8 cellular contexts compared by ENCODE assay signal in the genomic region with DNA sequence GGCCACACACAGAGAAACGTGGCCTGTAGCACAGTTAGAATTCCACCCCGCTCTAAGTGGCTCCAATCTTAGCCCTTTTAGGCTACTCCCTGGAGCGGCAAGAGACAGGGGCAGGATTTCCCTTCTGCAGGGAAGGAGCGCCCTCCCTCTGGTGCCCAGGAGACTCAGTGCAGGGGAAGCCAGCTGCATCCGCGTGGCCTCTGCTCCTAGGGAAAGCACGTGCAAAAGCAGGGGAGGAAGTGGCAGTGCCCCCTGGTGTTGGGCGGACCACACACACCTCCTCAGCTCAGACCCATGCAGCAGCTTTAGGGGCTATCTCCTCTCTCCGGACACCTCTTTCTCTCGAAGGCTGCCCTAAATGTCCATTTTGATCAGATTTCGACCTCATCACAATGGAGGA. TPM values are rescaled to one million over a fixed set of nuclear protein-coding genes. Genes with fewer than 3 reads are reported as not detected.
A peak's percentile ranks its signal among the peaks of the same experiment; 100 is the strongest.
DNase-seq lines count a peak whose midpoint lies in the region; ATAC-seq, FAIRE-seq and TF ChIP-seq lines count a peak whose summit lies in the region.

No MANE protein-coding gene starts in this region.

- H3K36me3 ChIP-seq in gastrocnemius medialis: no peaks in the 10 kb centered on the region

- FAIRE-seq in D721Med (lab: Jason Lieb, UNC): no peak

- in situ Hi-C loops in gastrocnemius medialis (cut with MboI; ENCODE audit: low sequenced_read_pairs in 4 of 4): no loop called here

- ATAC-seq in HG03196 (IDR thresholded peaks at IDR 0.05; ENCODE audit: unreplicated experiment) (peak; percentile 74), gastrocnemius medialis (peak; percentile 12 to 56), GM18870 (IDR thresholded peaks at IDR 0.05; ENCODE audit: unreplicated experiment) (no peak), HG03159 (IDR thresholded peaks at IDR 0.05; ENCODE audit: unreplicated experiment) (no peak), HG03442 (IDR thresholded peaks at IDR 0.05; ENCODE audit: unreplicated experiment) (no peak)

- no peak for DNase-seq in D721Med (ENCODE audit: insufficient read length, low spot score)
- DNase-seq in fibroblast of the aortic adventitia (ENCODE audit: low read depth): no peak
- no peak for DNase-seq in gastrocnemius medialis

- peaks cover 7 to 17% (median 14%) of the 10 kb centered on the region in 3 donors for H3K27me3 ChIP-seq in gastrocnemius medialis

- no peak overlapping the region for H3K27ac ChIP-seq in gastrocnemius medialis

- no peak for TF ChIP-seq POLR2A in gastrocnemius medialis (IDR thresholded peaks at IDR 0.05)

- H3K9me3 ChIP-seq in gastrocnemius medialis: no peaks in the 10 kb centered on the region

- H3K4me3 ChIP-seq in WI38 (ENCODE audit: low read depth, low read length): no peak overlapping the region
- no peak overlapping the region for H3K4me3 ChIP-seq in fibroblast of the aortic adventitia (ENCODE audit: low read depth, low read length)
- H3K4me3 ChIP-seq in gastrocnemius medialis: no peak overlapping the region

- H3K4me1 ChIP-seq in gastrocnemius medialis: no peaks in the 10 kb centered on the region

- intact Hi-C loops in gastrocnemius medialis (cut with DNase I; ENCODE audit: low total_unique reads): no loop called here

- peak; percentile 14 for TF ChIP-seq CTCF in D721Med (IDR thresholded peaks at IDR 0.05; ENCODE audit: insufficient read depth, missing control alignments)
- TF ChIP-seq CTCF in WI38 (IDR thresholded peaks at IDR 0.05; ENCODE audit: low read depth, low read length): peak; percentile 25
- TF ChIP-seq CTCF in fibroblast of the aortic adventitia (IDR thresholded peaks at IDR 0.05; ENCODE audit: insufficient read depth, low read length): peak; percentile 25
- TF ChIP-seq CTCF in gastrocnemius medialis (IDR thresholded peaks at IDR 0.05 in 4 of 5, conservative IDR thresholded peaks at IDR 0.05 in 1 of 5): peak in 4 of 5 experiments; percentile 20 to 48 (median 40)

RNA-seq across cellular contexts. Expression of gene SPRING1, which starts 50.0 kb away (rescaled TPM):
- total RNA-seq in fibroblast of the aortic adventitia (ENCODE audit: low replicate concordance) (7.0 and 24.4 TPM in 2 replicates), gastrocnemius medialis (10 to 100 TPM in 1 of 4 donors, 1 to 10 TPM in 3; 3.5 to 11.0 (median 8.2) TPM)

RNA-seq across cellular contexts. Expression of gene RNFT2, which starts 50.2 kb away (rescaled TPM):
- 0.98 and 2.3 TPM in 2 replicates for total RNA-seq in fibroblast of the aortic adventitia (ENCODE audit: low replicate concordance)
- total RNA-seq in gastrocnemius medialis: under 1 TPM in 1 of 4 donors, not detected in 3; 0.55 TPM

Comparison
In these comparisons a context has a peak if more than half of its experiments do, and no peak if none do; other contexts are left out.
1. ATAC-seq: peak in HG03196 (single experiment) and gastrocnemius medialis (2 of 2); none in GM18870 (single experiment), HG03159 (single experiment) and HG03442 (single experiment).
2. Peak in every context shown above with its lines, with median percentiles within 50 percentile points of each other: CTCF ChIP-seq.